In the genomic region with DNA sequence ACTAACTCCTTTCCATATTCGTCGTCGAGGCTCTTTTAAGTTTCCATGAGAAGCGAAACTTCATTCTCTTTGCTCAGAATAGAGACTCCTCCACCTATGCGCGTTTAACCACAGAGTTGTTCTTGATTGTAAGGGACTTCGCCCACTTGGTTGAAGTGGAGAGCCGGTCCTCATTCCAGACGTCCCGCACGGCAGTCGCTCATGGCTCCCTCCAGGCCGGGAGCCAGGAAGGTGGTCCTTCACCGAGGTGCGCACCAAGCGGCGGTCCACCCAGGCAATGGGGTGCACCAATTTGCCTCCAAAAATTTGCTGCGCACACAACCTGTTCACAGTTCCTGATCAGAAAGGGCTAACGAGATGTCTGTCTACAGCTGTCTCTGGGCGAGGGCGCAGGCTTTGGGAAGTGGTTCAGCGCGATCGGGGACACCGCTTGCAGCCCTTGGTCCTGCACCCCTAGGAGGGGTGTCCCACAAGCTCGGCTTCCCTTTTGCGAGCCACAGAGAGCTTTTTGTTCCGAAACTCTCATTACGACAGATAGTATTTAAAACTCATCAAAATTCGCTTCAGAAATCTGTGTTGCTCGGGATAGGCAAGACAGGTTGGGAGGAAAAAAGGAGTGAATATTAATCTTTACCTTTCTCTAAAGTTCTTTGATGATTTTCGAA, we compare ENCODE assay signal across 14 cellular contexts. TPM values are rescaled to one million over a fixed set of nuclear protein-coding genes. Genes with fewer than 3 reads are reported as not detected.
A peak's percentile ranks its signal among the peaks of the same experiment; 100 is the strongest.
DNase-seq lines count a peak whose midpoint lies in the region; ATAC-seq and TF ChIP-seq lines count a peak whose summit lies in the region.
"Had no signal": no experiment of that assay in that cellular context is flagged by ENCODE, and none has a peak within 500 bp of the region (broad histone marks: within the 10 kb centered on the region; RNA-seq: fewer than 3 reads in every experiment).

No MANE protein-coding gene starts in this region.

- TF ChIP-seq CTCF in brain microvascular endothelial cell (IDR thresholded peaks at IDR 0.05; ENCODE audit: low read depth, low read length, missing control alignments) (no peak), osteoblast (IDR thresholded peaks at IDR 0.05; ENCODE audit: extremely low read depth, low read depth, low read length) (no peak)

- in situ Hi-C loops in brain microvascular endothelial cell (cut with HindIII; ENCODE audit: low pct_ligation_motif_present, low sequenced_read_pairs), result no loop called here

- H3K36me3 ChIP-seq in brain microvascular endothelial cell (replicated peaks), result no peaks in the 10 kb centered on the region
- no peaks in the 10 kb centered on the region for H3K36me3 ChIP-seq in osteoblast (ENCODE audit: insufficient read depth, low read length)
- H3K36me3 ChIP-seq: heart left ventricle had no signal

- H3K27me3 ChIP-seq in brain microvascular endothelial cell (replicated peaks), result no peaks in the 10 kb centered on the region
- peaks cover 18% of the 10 kb centered on the region for H3K27me3 ChIP-seq in osteoblast (ENCODE audit: insufficient read depth, low read length)

- no peak overlapping the region for H2AFZ ChIP-seq in osteoblast (ENCODE audit: low read length)

- ATAC-seq in GM19463 (IDR thresholded peaks at IDR 0.05; ENCODE audit: unreplicated experiment) (peak; percentile 69), HG02870 (IDR thresholded peaks at IDR 0.05; ENCODE audit: unreplicated experiment) (peak; percentile 84), HG03135 (IDR thresholded peaks at IDR 0.05; ENCODE audit: unreplicated experiment) (no peak), HG03439 (IDR thresholded peaks at IDR 0.05; ENCODE audit: unreplicated experiment) (no peak)
- ATAC-seq: heart left ventricle; stimulated activated naive CD8-positive, alpha-beta T cell treated with anti-CD3 and anti-CD28 coated beads, Interleukin-15, Interleukin-2, amounts not matched to agents 100 U/mL and 50 U/mL, for 24 hours had no signal

- H3K79me2 ChIP-seq in osteoblast (ENCODE audit: insufficient read depth, low read length), result no peaks in the 10 kb centered on the region

- peak overlapping the region; percentile 29 for H3K4me2 ChIP-seq in osteoblast (ENCODE audit: insufficient read depth, low read length)

- no peaks in the 10 kb centered on the region for H3K9me3 ChIP-seq in osteoblast (ENCODE audit: low read depth, low read length)

- H3K4me1 ChIP-seq in osteoblast (ENCODE audit: insufficient read depth, low read length), result no peaks in the 10 kb centered on the region
- H3K4me1 ChIP-seq: heart left ventricle had no signal

- no peaks in the 10 kb centered on the region for H4K20me1 ChIP-seq in osteoblast (ENCODE audit: insufficient read depth, low read length)

- DNase-seq in brain microvascular endothelial cell (no peak), osteoblast (ENCODE audit: insufficient read length, low spot score, missing footprints) (peak; percentile 61), hypothalamus (lab: John Stamatoyannopoulos, UW) (no peak), activated T-cell treated with anti-CD3 and anti-CD28 coated beads for 4 hours (no peak)
- DNase-seq: NCI-H774; stimulated activated CD4-positive, alpha-beta T cell treated with anti-CD3 and anti-CD28 coated beads, Interleukin-15, amount 100 ng/mL, for 24 hours; stimulated activated naive CD8-positive, alpha-beta T cell treated with anti-CD3 and anti-CD28 coated beads, Interleukin-15, Interleukin-2, amounts not matched to agents 100 U/mL and 50 U/mL, for 24 hours had no signal

- H3K4me3 ChIP-seq in brain microvascular endothelial cell (ENCODE audit: low read depth, low read length), result peak overlapping the region; percentile 36
- no peak overlapping the region for H3K4me3 ChIP-seq in osteoblast (ENCODE audit: insufficient read depth, low read length)
- H3K4me3 ChIP-seq: heart left ventricle had no signal

- H3K27ac ChIP-seq in brain microvascular endothelial cell (no peak overlapping the region), osteoblast (ENCODE audit: low read depth, low read length) (no peak overlapping the region)
- H3K27ac ChIP-seq: heart left ventricle had no signal

RNA-seq across cellular contexts. Expression of gene ALX1, which starts 6.5 kb away (rescaled TPM):
- not detected in 2 replicates for total RNA-seq in osteoblast
- total RNA-seq: activated T-helper 1 cell treated with anti-CD3 and anti-CD28 coated beads, Interleukin-12 subunit alpha, Interleukin-12 subunit beta, Interleukin-2, Interleukin-4 antibody, amounts not matched to agents 30 ng/mL and 10 ng/mL and 1 ng/mL, durations not matched to agents 14 hours and 24 hours and 36 hours; heart left ventricle; LHCN-M2 had no signal

Comparison
In these comparisons a context has a peak if more than half of its experiments do, and no peak if none do; other contexts are left out.
1. ATAC-seq: peak in GM19463 (single experiment) and HG02870 (single experiment); none in HG03135 (single experiment) and HG03439 (single experiment).